In the genomic region with DNA sequence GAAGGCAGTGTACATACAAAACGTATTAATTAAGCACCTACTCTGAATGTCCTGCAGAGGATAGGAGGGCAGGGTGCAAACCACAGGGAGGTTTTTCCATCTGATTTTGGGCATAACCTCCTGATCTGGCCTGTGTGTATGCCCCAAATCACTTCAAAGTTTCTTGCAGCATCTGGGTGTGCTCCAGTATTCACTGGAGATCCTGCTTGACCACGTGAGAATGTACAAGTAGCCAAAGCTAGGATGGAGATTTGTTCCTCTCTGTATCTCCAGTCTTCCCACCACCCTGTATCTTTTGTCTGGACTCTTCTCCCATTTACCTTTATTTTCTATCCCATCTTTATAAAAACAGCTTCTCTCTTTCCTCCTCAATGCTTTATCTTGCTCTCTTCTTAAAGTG, we compare ENCODE assay signal across 27 cellular contexts.
"Had no signal": no experiment of that assay in that cellular context is flagged by ENCODE, and none has a peak within 500 bp of the region (broad histone marks: within the 10 kb centered on the region; RNA-seq: fewer than 3 reads in every experiment).

No MANE protein-coding gene starts in this region.

- H3K4me1 ChIP-seq: stomach, suprapubic skin, testis, thyroid gland, upper lobe of left lung, uterus, vagina had no signal

- H3K4me1 Mint-ChIP-seq: stimulated activated effector memory CD8-positive, alpha-beta T cell treated with anti-CD3 and anti-CD28 coated beads, Interleukin-12 subunit alpha, Interleukin-12 subunit beta, amount 100 ng/mL, for 72 hours; stimulated activated memory B cell treated with anti-CD40 and anti-IgM and Interleukin-4, amounts not matched to agents 10 μg/mL and 1 μg/mL and 100 μg/mL, for 72 hours; stimulated activated naive B cell treated with anti-CD40 and anti-IgM and Interleukin-4, amounts not matched to agents 10 μg/mL and 1 μg/mL and 100 μg/mL, for 72 hours; stimulated activated naive CD8-positive, alpha-beta T cell treated with anti-CD3 and anti-CD28 coated beads, Interleukin-15, amount 100 ng/mL, for 72 hours had no signal

- H3K27me3 ChIP-seq: stomach, suprapubic skin, testis, thyroid gland, tibial artery, tibial nerve, transverse colon, upper lobe of left lung, upper lobe of right lung, uterus, vagina had no signal

- H3K27ac Mint-ChIP-seq: stimulated activated effector memory CD8-positive, alpha-beta T cell treated with anti-CD3 and anti-CD28 coated beads, Interleukin-12 subunit alpha, Interleukin-12 subunit beta, amount 100 ng/mL, for 72 hours; stimulated activated memory B cell treated with anti-CD40 and anti-IgM and Interleukin-4, amounts not matched to agents 10 μg/mL and 1 μg/mL and 100 μg/mL, for 72 hours; stimulated activated naive B cell treated with anti-CD40 and anti-IgM and Interleukin-4, amounts not matched to agents 10 μg/mL and 1 μg/mL and 100 μg/mL, for 72 hours; stimulated activated naive CD8-positive, alpha-beta T cell treated with anti-CD3 and anti-CD28 coated beads, Interleukin-15, amount 100 ng/mL, for 72 hours; stimulated activated naive CD8-positive, alpha-beta T cell treated with anti-CD3 and anti-CD28 coated beads, Interleukin-15, Interleukin-2, amounts not matched to agents 100 ng/mL and 50 ng/mL, for 24 hours; type B pancreatic cell had no signal

- H3K36me3 Mint-ChIP-seq: stimulated activated effector memory CD8-positive, alpha-beta T cell treated with anti-CD3 and anti-CD28 coated beads, Interleukin-12 subunit alpha, Interleukin-12 subunit beta, amount 100 ng/mL, for 72 hours; stimulated activated memory B cell treated with anti-CD40 and anti-IgM and Interleukin-4, amounts not matched to agents 10 μg/mL and 1 μg/mL and 100 μg/mL, for 72 hours; stimulated activated naive B cell treated with anti-CD40 and anti-IgM and Interleukin-4, amounts not matched to agents 10 μg/mL and 1 μg/mL and 100 μg/mL, for 72 hours had no signal

- H3K4me3 Mint-ChIP-seq: stimulated activated effector memory CD8-positive, alpha-beta T cell treated with anti-CD3 and anti-CD28 coated beads, Interleukin-12 subunit alpha, Interleukin-12 subunit beta, amount 100 ng/mL, for 72 hours; stimulated activated memory B cell treated with anti-CD40 and anti-IgM and Interleukin-4, amounts not matched to agents 10 μg/mL and 1 μg/mL and 100 μg/mL, for 72 hours; stimulated activated naive B cell treated with anti-CD40 and anti-IgM and Interleukin-4, amounts not matched to agents 10 μg/mL and 1 μg/mL and 100 μg/mL, for 72 hours; stimulated activated naive CD8-positive, alpha-beta T cell treated with anti-CD3 and anti-CD28 coated beads, Interleukin-15, amount 100 ng/mL, for 72 hours; stimulated activated naive CD8-positive, alpha-beta T cell treated with anti-CD3 and anti-CD28 coated beads, Interleukin-15, Interleukin-2, amounts not matched to agents 100 ng/mL and 50 ng/mL, for 24 hours; type B pancreatic cell had no signal

- H3K36me3 ChIP-seq: stomach, suprapubic skin, thoracic aorta, thyroid gland, tibial artery, tibial nerve, transverse colon, upper lobe of left lung, upper lobe of right lung, uterus, vagina had no signal

- H3K4me3 ChIP-seq: stomach, suprapubic skin, testis, thoracic aorta, thyroid gland, tibial artery, tibial nerve, transverse colon, upper lobe of left lung, upper lobe of right lung, uterus, vagina had no signal

- H3K27ac ChIP-seq: stomach, suprapubic skin, testis, thoracic aorta, thyroid gland, tibial artery, tibial nerve, transverse colon, upper lobe of left lung, upper lobe of right lung, uterus, vagina had no signal

- ATAC-seq: stimulated activated effector memory CD8-positive, alpha-beta T cell treated with anti-CD3 and anti-CD28 coated beads, Interleukin-12 subunit alpha, Interleukin-12 subunit beta, amount 100 ng/mL, for 72 hours; stimulated activated memory B cell treated with anti-CD40 and anti-IgM and Interleukin-4, amounts not matched to agents 10 μg/mL and 1 μg/mL and 100 μg/mL, for 72 hours; stimulated activated naive B cell treated with anti-CD40 and anti-IgM and Interleukin-4, amounts not matched to agents 10 μg/mL and 1 μg/mL and 100 μg/mL, for 72 hours; stimulated activated naive CD8-positive, alpha-beta T cell treated with anti-CD3 and anti-CD28 coated beads, Interleukin-15, amount 100 ng/mL, for 72 hours; stimulated activated naive CD8-positive, alpha-beta T cell treated with anti-CD3 and anti-CD28 coated beads, Interleukin-15, Interleukin-2, amounts not matched to agents 100 U/mL and 50 U/mL, for 24 hours; upper lobe of right lung had no signal

- DNase-seq: stimulated activated CD4-positive, alpha-beta T cell treated with anti-CD3 and anti-CD28 coated beads, Interleukin-2, amount 100 ng/mL, for 48 hours; stimulated activated CD4-positive, alpha-beta T cell treated with anti-CD3 and anti-CD28 coated beads, Interleukin-4, amount 100 ng/mL, for 1 hour; stimulated activated CD4-positive, alpha-beta T cell treated with anti-CD3 and anti-CD28 coated beads, Interleukin-4, amount 100 ng/mL, for 4 hours; stimulated activated CD8-positive, alpha-beta memory T cell treated with anti-CD3 and anti-CD28 coated beads, Interleukin-4, amount 100 ng/mL, for 48 hours; stimulated activated naive B cell treated with anti-CD40 and anti-IgM and Interleukin-4, amounts not matched to agents 10 μg/mL and 1 μg/mL and 100 μg/mL, for 72 hours; stimulated activated naive CD4-positive, alpha-beta T cell; stimulated activated naive CD4-positive, alpha-beta T cell treated with Interleukin-2 at 50 U/mL for 16 hours; stimulated activated naive CD8-positive, alpha-beta T cell treated with anti-CD3 and anti-CD28 coated beads, Interleukin-15, amount 100 ng/mL, for 72 hours; stimulated activated naive CD8-positive, alpha-beta T cell treated with anti-CD3 and anti-CD28 coated beads, Interleukin-15, Interleukin-2, amounts not matched to agents 100 U/mL and 50 U/mL, for 24 hours; stomach; substantia nigra; testis; thyroid gland; tibial artery; transverse colon; trophoblast cell; upper lobe of left lung; upper lobe of right lung; uterus had no signal

- H3K27me3 Mint-ChIP-seq: stimulated activated memory B cell treated with anti-CD40 and anti-IgM and Interleukin-4, amounts not matched to agents 10 μg/mL and 1 μg/mL and 100 μg/mL, for 72 hours; stimulated activated naive B cell treated with anti-CD40 and anti-IgM and Interleukin-4, amounts not matched to agents 10 μg/mL and 1 μg/mL and 100 μg/mL, for 72 hours; stimulated activated naive CD8-positive, alpha-beta T cell treated with anti-CD3 and anti-CD28 coated beads, Interleukin-15, amount 100 ng/mL, for 72 hours; stimulated activated naive CD8-positive, alpha-beta T cell treated with anti-CD3 and anti-CD28 coated beads, Interleukin-15, Interleukin-2, amounts not matched to agents 100 ng/mL and 50 ng/mL, for 24 hours; type B pancreatic cell had no signal

- H3K9me3 ChIP-seq: stomach, suprapubic skin, testis, thoracic aorta, thyroid gland, tibial artery, tibial nerve, transverse colon, upper lobe of left lung, upper lobe of right lung, uterus, vagina had no signal
